In the genomic region with DNA sequence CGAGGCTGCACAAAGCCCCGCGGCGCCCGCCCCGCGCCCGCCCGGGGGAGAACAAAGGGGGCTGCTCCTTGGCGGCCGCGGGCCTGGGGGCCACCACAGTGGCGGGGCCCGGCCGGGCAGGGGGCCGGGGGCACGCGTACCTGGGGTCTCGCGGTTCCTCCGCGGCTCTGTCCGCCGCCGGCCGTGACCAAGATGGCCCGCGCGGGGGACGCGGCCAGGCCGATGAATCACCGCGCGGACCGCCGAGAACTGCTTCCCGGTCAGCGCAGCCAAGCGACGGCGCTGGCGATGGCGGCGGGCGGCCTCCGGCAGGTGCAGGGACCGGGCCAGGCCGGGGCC, we compare ENCODE assay signal across 8 cellular contexts. TPM values are rescaled to one million over a fixed set of nuclear protein-coding genes. Genes with fewer than 3 reads are reported as not detected.
DNase-seq lines count a peak whose midpoint lies in the region; ATAC-seq, FAIRE-seq and TF ChIP-seq lines count a peak whose summit lies in the region.

A gene (minus strand): TSS at position 330 of the 339 bp plus-strand sequence. CDS start 677 bp downstream, outside the sequence.

- H3K27me3 ChIP-seq in HL-60 (ENCODE audit: insufficient read depth, poor library complexity, severe bottlenecking) (no peaks in the 10 kb centered on the region), GM12878 (replicated peaks in 1 of 2; ENCODE audit: control insufficient read depth in 2 of 2, insufficient read depth in 2 of 2, low read length in 1 of 2) (no peaks in the 10 kb centered on the region; a peak in 1 of 4 replicates), subcutaneous abdominal adipose tissue (ENCODE audit: control insufficient read depth in 5 of 5, insufficient read depth in 4 of 5, low read length in 5 of 5) (no peaks in the 10 kb centered on the region)

- peak within 1 kb of the TSS; percentile 46; the same call in 1 of the 2 replicates for H2AFZ ChIP-seq in GM12878 (ENCODE audit: control insufficient read depth, low read depth, low read length)

- CTCF ChIA-PET in A549 (lab: Yijun Ruan, JAX) (no interaction called here), GM12878 (lab: Yijun Ruan, JAX) (no interaction called here)

- no peak for TF ChIP-seq CTCF in A549 (IDR thresholded peaks at IDR 0.05)
- no peak for TF ChIP-seq CTCF in HL-60 (IDR thresholded peaks at IDR 0.05; ENCODE audit: insufficient read depth, low read length)
- no peak for TF ChIP-seq CTCF in GM12878 (IDR thresholded peaks at IDR 0.05 in 2 of 3, conservative IDR thresholded peaks at IDR 0.05 in 1 of 3; ENCODE audit: control insufficient read depth in 2 of 3, extremely low read depth in 1 of 3, insufficient read depth in 1 of 3, low read depth in 3 of 3, low read length in 3 of 3)

- in situ Hi-C loops in GM12878 (cut with MboI) = no loop called here

- RAD21 ChIA-PET in GM12878 (lab: Charles Lee; ENCODE audit: unreplicated experiment) = no interaction called here

- intact Hi-C loops in GM12878 (cut with micrococcal nuclease; ENCODE audit: unreplicated experiment) = no loop called here

- no TSS peak for BruUV-seq in GM12878 (replicated peaks; lab: Mats Ljungman, UMichigan)

- FAIRE-seq in A549 (lab: Jason Lieb, UNC) (no peak), GM12878 (lab: Jason Lieb, UNC) (no peak)

- peak within 1 kb of the TSS; percentile 95 for H3K4me2 ChIP-seq in A549
- H3K4me2 ChIP-seq in GM12878 (ENCODE audit: control insufficient read depth, insufficient read depth) = peak within 1 kb of the TSS; percentile 30; the same call in 1 of the 2 replicates

- H3K9me3 ChIP-seq in A549 = peaks cover 3% of the 10 kb centered on the region; the same call in 1 of the 3 replicates
- H3K9me3 ChIP-seq in GM12878 (replicated peaks; ENCODE audit: control insufficient read depth, insufficient read depth, low read length) = no peaks in the 10 kb centered on the region; the same call in 2 of the 3 replicates
- peaks cover 0 to 5% (median 0%) of the 10 kb centered on the region in 5 donors for H3K9me3 ChIP-seq in subcutaneous abdominal adipose tissue (ENCODE audit: control insufficient read depth in 5 of 5, low read length in 5 of 5)

- no peaks in the 10 kb centered on the region for H4K20me1 ChIP-seq in GM12878 (ENCODE audit: control insufficient read depth, insufficient read depth)

- ATAC-seq in A549 (peak in 1 of 2 experiments; percentile 85; a peak in 3 of 6 replicates), GM12878 (no peak)

- H3K27ac ChIP-seq in A549 (peak within 1 kb of the TSS; percentile 95 to 99), HL-60 (replicated peaks) (peak within 1 kb of the TSS; percentile 54), GM12878 (ENCODE audit: control insufficient read depth, insufficient read depth) (no peak within 1 kb of the TSS), subcutaneous abdominal adipose tissue (ENCODE audit: low read depth, low read length) (peak within 1 kb of the TSS; percentile 72)

- no peak within 1 kb of the TSS for H3K9ac ChIP-seq in GM12878 (ENCODE audit: control insufficient read depth, insufficient read depth, low read length)
- H3K9ac ChIP-seq in subcutaneous abdominal adipose tissue (ENCODE audit: low read length in 5 of 5) = peak within 1 kb of the TSS; percentile 16 to 83 (median 76)

- H3K4me3 ChIP-seq in A549 (peak within 1 kb of the TSS; percentile 93), HL-60 (replicated peaks; ENCODE audit: insufficient read depth, low read length) (peak within 1 kb of the TSS; percentile 47), GM12878 (peak within 1 kb of the TSS; percentile 16; the same call in 1 of the 2 replicates), subcutaneous abdominal adipose tissue (ENCODE audit: low read depth in 1 of 5, low read length in 5 of 5) (peak within 1 kb of the TSS; percentile 59 to 74 (median 70))

- peak; percentile 18; the same call in 1 of the 2 replicates for TF ChIP-seq POLR2A in A549 (IDR thresholded peaks at IDR 0.05; ENCODE audit: low read length)
- peak; percentile 56 for TF ChIP-seq POLR2A in GM12878 (IDR thresholded peaks at IDR 0.05; ENCODE audit: low read depth, low read length)

- H3K4me1 ChIP-seq in A549 (peaks cover 8% of the 10 kb centered on the region; the same call in 2 of the 3 replicates), GM12878 (ENCODE audit: control insufficient read depth, insufficient read depth, low read length) (no peaks in the 10 kb centered on the region), subcutaneous abdominal adipose tissue (ENCODE audit: control insufficient read depth in 5 of 5, insufficient read depth in 5 of 5, low read length in 5 of 5) (peaks cover 0 to 25% (median 19%) of the 10 kb centered on the region in 5 donors)

- SMC1A ChIA-PET in GM12878 (lab: Charles Lee; ENCODE audit: uncharacterized antibody, unreplicated experiment) = no interaction called here

- H3K79me2 ChIP-seq in GM12878 (ENCODE audit: control insufficient read depth, insufficient read depth, low read length) = no peaks in the 10 kb centered on the region

- 0% methylated on average over 8 of the region's 49 CpGs for WGBS in A549 (ENCODE audit: missing lambda C conversion rate)
- 3% methylated on average over 5 of the region's 49 CpGs for WGBS in GM12878 (ENCODE audit: insufficient coverage, insufficient replicate concordance, low lambda C conversion rate, missing lambda C conversion rate)

- TF ChIP-seq EP300 in A549 (IDR thresholded peaks at IDR 0.05) (no peak), GM12878 (IDR thresholded peaks at IDR 0.05; ENCODE audit: borderline replicate concordance in 1 of 2, control insufficient read depth in 1 of 2, low read depth in 2 of 2, low read length in 2 of 2) (no peak)

- DNase-seq in A549 (ENCODE audit: low read depth in 1 of 2, low spot score in 1 of 2) (no peak), HL-60 (ENCODE audit: low read depth in 1 of 2, low spot score in 1 of 2) (no peak), GM12878 (ENCODE audit: low read depth, low spot score) (no peak), kidney glomerular epithelial cell (lab: John Stamatoyannopoulos, UW) (peak; percentile 74), DMS79 treated with DMSO at 0.1 percent for 48 hours (lab: John Stamatoyannopoulos, UW) (no peak), CD1c-positive myeloid dendritic cell (ENCODE audit: extremely low spot score) (no peak), HT-29 (ENCODE audit: low spot score) (no peak)

- POLR2A ChIA-PET in A549 (lab: Yijun Ruan, JAX) = no interaction called here
- POLR2A ChIA-PET in GM12878 (lab: Charles Lee) = no interaction called here

- H3K36me3 ChIP-seq in GM12878 (ENCODE audit: control insufficient read depth in 2 of 2, insufficient read depth in 2 of 2, low read length in 1 of 2) (no peaks in the 10 kb centered on the region), subcutaneous abdominal adipose tissue (ENCODE audit: control insufficient read depth in 5 of 5, insufficient read depth in 5 of 5, low read length in 5 of 5) (peaks cover 0 to 22% (median 9%) of the 10 kb centered on the region in 5 donors)

- TF ChIP-seq RAD21 in A549 (conservative IDR thresholded peaks at IDR 0.05 in 1 of 2, IDR thresholded peaks at IDR 0.05 in 1 of 2) = no peak
- TF ChIP-seq RAD21 in GM12878 (IDR thresholded peaks at IDR 0.05; ENCODE audit: insufficient read depth, low read depth, low read length) = no peak

TF ChIP-seq in A549, 52 proteins besides CTCF, POLR2A, EP300 and RAD21 (continues in another document):
- TF ChIP-seq JUN (IDR thresholded peaks at IDR 0.05) (0 out of 5 replicates have a peak, but pooled peaks of 1 of the 2 experiments have one; percentile 37), MYC (IDR thresholded peaks at IDR 0.05; ENCODE audit: borderline replicate concordance, low read length) (0 out of 2 replicates have a peak, but pooled peaks have one; percentile 41), PHF8 (IDR thresholded peaks at IDR 0.05; ENCODE audit: borderline replicate concordance, low read depth) (peak; percentile 56; the same call in 1 of the 2 replicates), SREBF2 (IDR thresholded peaks at IDR 0.05) (no peak), FOSL2 (IDR thresholded peaks at IDR 0.05) (no peak), FOSL2 (CRISPR knock-in tag; IDR thresholded peaks at IDR 0.05) (peak; percentile 71), GATA3 (IDR thresholded peaks at IDR 0.05; ENCODE audit: borderline replicate concordance) (no peak)

TF ChIP-seq in GM12878, 131 proteins besides CTCF, POLR2A, EP300 and RAD21 (continues in another document):
- TF ChIP-seq EGR1 (IDR thresholded peaks at IDR 0.05; ENCODE audit: borderline replicate concordance in 1 of 2, low read depth in 2 of 2, low read length in 2 of 2) = peak in 1 of 2 experiments; percentile 28; a peak in 1 of 3 replicates

RNA-seq across cellular contexts. Expression of the gene that starts here (rescaled TPM):
- polyA plus RNA-seq in A549 (2011; rRNA removed) = 10.8 and 13.5 TPM in 2 replicates
- 9.7 and 13.0 TPM in 2 replicates for polyA plus RNA-seq in A549 (2012; cell fraction: cytosol; rRNA removed)
- 9.9 and 10.5 TPM in 2 replicates for polyA plus RNA-seq in A549 (2012; cell fraction: nucleus; rRNA removed)
- 18.2 to 19.5 TPM (median 18.9 TPM) in 3 replicates for polyA plus RNA-seq in A549 (2017; fragmentation: RNase III; extraction: RNeasy Plus Mini Kit Qiagen cat#74134 plus additional on column Dnase treatment)
- polyA minus RNA-seq in A549 (2011; rRNA and poly(A)+ RNA removed) = 27.6 and 29.8 TPM in 2 replicates
- total RNA-seq in GM12878 (2013; cell fraction: nucleolus; rRNA removed) = not detected in 2 replicates
- total RNA-seq in GM12878 (2014; rRNA removed) = 3.8 and 4.5 TPM in 2 replicates
- total RNA-seq in GM12878 (2014; rRNA removed; fragmentation: Illumina TruSeq; extraction: Trizol) = 2.9 and 3.0 TPM in 2 replicates
- 6.3 and 7.1 TPM in 2 replicates for total RNA-seq in GM12878 (2021)
- 1.1 TPM for polyA plus RNA-seq in GM12878 (2011; ENCODE audit: low read depth)
- 0.03 TPM in 2 replicates for polyA plus RNA-seq in GM12878 (2011; rRNA removed)
- 0.04 and 0.05 TPM in 2 replicates for polyA plus RNA-seq in GM12878 (2011; cell fraction: cytosol; rRNA removed)
- 0.06 and 0.07 TPM in 2 replicates for polyA plus RNA-seq in GM12878 (2011; cell fraction: nucleus; rRNA removed)
- 1.3 and 1.5 TPM in 2 replicates for polyA plus RNA-seq in GM12878 (2012)
- polyA plus RNA-seq in GM12878 (2014; fragmentation: Illumina TruSeq; extraction: Trizol) = 3.2 and 3.5 TPM in 2 replicates
- 1 to 10 TPM in 1 of 2 experiments, under 1 TPM in 1; 0.86 to 1.4 TPM for polyA plus RNA-seq in GM12878 (2014; fragmentation: Nextera tagmentation; extraction: Ambion mirVana)
- 3.4 and 4.1 TPM in 2 replicates for polyA plus RNA-seq in GM12878 (2014; rRNA removed)
- 1 to 10 TPM; 2.4 to 3.3 TPM for polyA plus RNA-seq in GM12878 (2016; fragmentation: Nextera tagmentation; extraction: Ambion mirVana)
- 0.05 and 0.15 TPM in 2 replicates for polyA minus RNA-seq in GM12878 (2011; rRNA and poly(A)+ RNA removed)
- polyA minus RNA-seq in GM12878 (2011; cell fraction: cytosol; rRNA and poly(A)+ RNA removed) = 0.62 and 1.6 TPM in 2 replicates
- 0.12 and 0.29 TPM in 2 replicates for polyA minus RNA-seq in GM12878 (2011; cell fraction: nucleus; rRNA and poly(A)+ RNA removed)
- 8.9 and 9.8 TPM in 2 replicates for total RNA-seq in HT-29 (2014; rRNA removed; shearing (Covaris generic))

Comparison
In these comparisons a context has a peak if more than half of its experiments do, and no peak if none do; other contexts are left out.
1. H3K4me3 ChIP-seq: peak in every context shown above with its lines; median percentile 93 in A549; 70 in subcutaneous abdominal adipose tissue; 47 in HL-60; 16 in GM12878.